Comparison of ENCODE assay signal across 25 cellular contexts in the genomic region with DNA sequence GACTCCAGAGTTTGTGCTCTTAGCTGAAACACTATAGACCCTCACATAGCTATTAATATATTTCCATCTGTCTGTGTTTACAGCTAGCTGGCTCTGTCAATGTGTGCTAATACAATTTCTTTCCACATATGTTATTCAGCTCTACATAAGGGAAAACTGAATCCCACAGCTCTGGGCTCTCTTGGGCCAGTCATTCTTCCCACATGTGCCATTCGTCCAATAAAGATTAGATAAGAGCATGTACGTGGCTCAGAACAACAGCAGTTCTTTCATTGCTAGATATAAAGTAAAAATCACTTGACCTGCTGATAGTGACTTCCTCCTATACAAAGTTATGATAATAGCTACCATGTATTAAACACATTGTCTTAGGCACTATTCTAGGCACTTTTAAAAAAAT. TPM values are rescaled to one million over a fixed set of nuclear protein-coding genes. Genes with fewer than 3 reads are reported as not detected.
"Had no signal": no experiment of that assay in that cellular context is flagged by ENCODE, and none has a peak within 500 bp of the region (broad histone marks: within the 10 kb centered on the region; RNA-seq: fewer than 3 reads in every experiment).

No MANE protein-coding gene starts in this region.

- H3K27ac Mint-ChIP-seq: activated CD4-positive, alpha-beta memory T cell treated with anti-CD3 and anti-CD28 coated beads for 36 hours; activated CD4-positive, alpha-beta T cell treated with anti-CD3 and anti-CD28 coated beads for 36 hours; activated naive CD8-positive, alpha-beta T cell; brain; natural killer cell treated with Interleukin-12 subunit alpha and Interleukin-12 subunit beta and Interleukin-15 and Interleukin-18, amount 100 ng/mL, for 72 hours had no signal

- DNase-seq: activated CD4-positive, alpha-beta memory T cell treated with anti-CD3 and anti-CD28 coated beads for 36 hours; activated CD4-positive, alpha-beta T cell treated with anti-CD3 and anti-CD28 coated beads for 36 hours; activated gamma-delta T cell; activated T-cell treated with anti-CD3 and anti-CD28 coated beads, Interleukin-2, amount 50 U/mL, for 48 hours; central memory CD4-positive, alpha-beta T cell; foreskin fibroblast; glutamatergic neuron; hypothalamus; left ventricle myocardium superior; mesenchymal stem cell; stimulated activated CD4-positive, alpha-beta T cell treated with anti-CD3 and anti-CD28 coated beads, Interleukin-15, amount 100 ng/mL, for 24 hours; stimulated activated CD4-positive, alpha-beta T cell treated with anti-CD3 and anti-CD28 coated beads, Interleukin-4, amount 100 ng/mL, for 1 hour; stimulated activated naive CD4-positive, alpha-beta T cell treated with Interleukin-2 at 50 U/mL for 16 hours; substantia nigra; T1000; WERI-Rb-1 had no signal

- H3K4me1 Mint-ChIP-seq: brain had no signal

- H3K4me1 ChIP-seq: right atrium auricular region, tibial nerve had no signal

- H3K4me3 ChIP-seq: coronary artery, right atrium auricular region, tibial nerve, vagina had no signal

- H3K9me3 ChIP-seq: right atrium auricular region, tibial nerve, vagina had no signal

- H3K27ac ChIP-seq: coronary artery, right atrium auricular region, tibial nerve, vagina, WERI-Rb-1 had no signal

- H3K36me3 Mint-ChIP-seq: activated CD4-positive, alpha-beta memory T cell treated with anti-CD3 and anti-CD28 coated beads for 36 hours; activated naive CD8-positive, alpha-beta T cell; brain; natural killer cell treated with Interleukin-12 subunit alpha and Interleukin-12 subunit beta and Interleukin-15 and Interleukin-18, amount 100 ng/mL, for 72 hours had no signal

- H3K9me3 Mint-ChIP-seq: activated CD4-positive, alpha-beta memory T cell treated with anti-CD3 and anti-CD28 coated beads for 36 hours; brain; natural killer cell treated with Interleukin-12 subunit alpha and Interleukin-12 subunit beta and Interleukin-15 and Interleukin-18, amount 100 ng/mL, for 72 hours had no signal

- H3K36me3 ChIP-seq: right atrium auricular region, tibial nerve, vagina, WERI-Rb-1 had no signal

- ATAC-seq: activated CD4-positive, alpha-beta T cell treated with anti-CD3 and anti-CD28 coated beads for 36 hours; left ventricle myocardium superior had no signal

- H3K4me3 Mint-ChIP-seq: activated CD4-positive, alpha-beta memory T cell treated with anti-CD3 and anti-CD28 coated beads for 36 hours; activated CD4-positive, alpha-beta T cell treated with anti-CD3 and anti-CD28 coated beads for 36 hours; activated naive CD8-positive, alpha-beta T cell; brain; natural killer cell treated with Interleukin-12 subunit alpha and Interleukin-12 subunit beta and Interleukin-15 and Interleukin-18, amount 100 ng/mL, for 72 hours had no signal

- H3K27me3 ChIP-seq: vagina had no signal

RNA-seq across cellular contexts. Expression of gene ILDR1, which starts 2.8 kb away (rescaled TPM):
- total RNA-seq: right atrium auricular region, skeletal muscle tissue, tibial nerve had no signal

RNA-seq across cellular contexts. Expression of gene CD86, which starts 30.4 kb away (rescaled TPM):
- total RNA-seq: kidney epithelial cell had no signal
